8 cellular contexts compared by ENCODE assay signal in genomic region chr1:111619635-111620411, GRCh38. TPM values are rescaled to one million over a fixed set of nuclear protein-coding genes. Genes with fewer than 3 reads are reported as not detected.
DNase-seq lines count a peak whose midpoint lies in the region; ATAC-seq, FAIRE-seq and TF ChIP-seq lines count a peak whose summit lies in the region.

Gene RAP1A (plus strand): TSS chr1:111619789. CDS start chr1:111691361, 71,572 bp downstream.

- H3K36me3 ChIP-seq in ascending aorta (no peaks in the 10 kb centered on the region), right atrium auricular region (no peaks in the 10 kb centered on the region), psoas muscle (ENCODE audit: insufficient read depth in 1 of 2, low read depth in 1 of 2) (no peaks in the 10 kb centered on the region)

- WGBS in psoas muscle, 3 donors = 0 to 1% (median 0%) methylated on average over 21 to 76 of the region's 77 CpGs

- intact Hi-C loops in ascending aorta (cut with DNase I) (loop anchor here (1.0 to 2.0 kb wide), 5 partner anchors 28 to 135 kb away; partner anchors contain the start of genes DDX20 and INKA2), psoas muscle (cut with DNase I) (loop anchor here in 1 of 2 donors (1.0 kb wide), 1 partner anchor 27 kb away; no protein-coding TSS in a partner anchor)

- H3K4me3 ChIP-seq in ascending aorta = peak within 1 kb of the TSS; percentile 92 to 96
- peak within 1 kb of the TSS; percentile 71 to 84 for H3K4me3 ChIP-seq in right atrium auricular region
- peak within 1 kb of the TSS; percentile 91 for H3K4me3 ChIP-seq in psoas muscle

- peak; percentile 32 for ATAC-seq in HG02884 (IDR thresholded peaks at IDR 0.05; ENCODE audit: unreplicated experiment)
- ATAC-seq in psoas muscle = peak; percentile 96 to 98 (median 97)

- no peak for TF ChIP-seq POLR2A in GM12891 (IDR thresholded peaks at IDR 0.05; ENCODE audit: low read depth, low read length)

- H3K27ac ChIP-seq in ascending aorta (peak within 1 kb of the TSS; percentile 98 to 99), right atrium auricular region (peak within 1 kb of the TSS; percentile 92 to 97), psoas muscle (peak within 1 kb of the TSS; percentile 97)

- TF ChIP-seq CTCF in ascending aorta (IDR thresholded peaks at IDR 0.05) (no peak), right atrium auricular region (IDR thresholded peaks at IDR 0.05) (no peak), psoas muscle (IDR thresholded peaks at IDR 0.05) (no peak)

- H3K27me3 ChIP-seq in ascending aorta (no peaks in the 10 kb centered on the region), right atrium auricular region (no peaks in the 10 kb centered on the region), psoas muscle (ENCODE audit: insufficient read depth in 3 of 3, low read length in 2 of 3) (no peaks in the 10 kb centered on the region)

- DNase-seq in GM12891 (ENCODE audit: insufficient read length, low spot score) = peak; percentile 75
- DNase-seq in NCI-H1930 (lab: John Stamatoyannopoulos, UW) = peak; percentile 68 to 91
- DNase-seq in T-helper 22 cell (ENCODE audit: low read depth) = peak; percentile 88
- DNase-seq in ascending aorta (ENCODE audit: low spot score in 2 of 2) = peak; percentile 69 to 97
- DNase-seq in right atrium auricular region (ENCODE audit: low spot score) = peak; percentile 94
- peak; percentile 96 to 98 for DNase-seq in psoas muscle
- DNase-seq in ureter (ENCODE audit: low spot score) = peak; percentile 97

- H3K9me3 ChIP-seq in ascending aorta (no peaks in the 10 kb centered on the region), right atrium auricular region (no peaks in the 10 kb centered on the region), psoas muscle (no peaks in the 10 kb centered on the region)

- H3K4me1 ChIP-seq in ascending aorta (peaks cover 10 to 26% of the 10 kb centered on the region in 2 donors), right atrium auricular region (peaks cover 0 to 39% of the 10 kb centered on the region in 2 donors), psoas muscle (peaks cover 44% of the 10 kb centered on the region)

- peak; percentile 93 for FAIRE-seq in GM12891 (lab: Jason Lieb, UNC)

TF ChIP-seq in GM12891, 5 proteins besides CTCF, POLR2A, EP300 and RAD21:
- no peak for TF ChIP-seq POU2F2 (IDR thresholded peaks at IDR 0.05; ENCODE audit: low read depth, low read length)
- TF ChIP-seq POLR2AphosphoS5 (IDR thresholded peaks at IDR 0.05; ENCODE audit: low read depth, low read length) = peak; percentile 69
- TF ChIP-seq TAF1 (IDR thresholded peaks at IDR 0.05; ENCODE audit: low read depth, low read length) = peak; percentile 25

RNA-seq across cellular contexts. Expression of gene RAP1A, which starts in this region (rescaled TPM):
- polyA plus RNA-seq in GM12891 (2012; ENCODE audit: low read depth, missing spikeins) = 120 TPM
- total RNA-seq in ascending aorta (44.1 TPM), right atrium auricular region (10 to 100 TPM; 62.1 to 72.8 TPM), psoas muscle (10 to 100 TPM; 63.6 to 94.8 (median 73.8) TPM), ureter (80.3 TPM)
- 100 to 1,000 TPM in 2 of 3 donors, 10 to 100 TPM in 1; 64.2 to 235 (median 102) TPM for polyA plus RNA-seq in psoas muscle

Comparison
In these comparisons a context has a peak if more than half of its experiments do, and no peak if none do; other contexts are left out.
1. Peak in every context shown above with its lines: DNase-seq, ATAC-seq, H3K4me3 ChIP-seq and H3K27ac ChIP-seq.